Comparison of ENCODE assay signal across 8 cellular contexts in genomic region chr3:49701388-49702077, GRCh38. TPM values are rescaled to one million over a fixed set of nuclear protein-coding genes. Genes with fewer than 3 reads are reported as not detected.
DNase-seq lines count a peak whose midpoint lies in the region; ATAC-seq and TF ChIP-seq lines count a peak whose summit lies in the region.
"Had no signal": no experiment of that assay in that cellular context is flagged by ENCODE, and none has a peak within 500 bp of the region (broad histone marks: within the 10 kb centered on the region; RNA-seq: fewer than 3 reads in every experiment).

No MANE protein-coding gene starts in this region.

- H3K4me3 ChIP-seq in DOHH2 (ENCODE audit: low read length): no peak overlapping the region
- no peak overlapping the region for H3K4me3 ChIP-seq in Panc1 (ENCODE audit: low read depth in 2 of 2, low read length in 2 of 2)
- H3K4me3 ChIP-seq: uterus had no signal

- H3F3A ChIP-seq in DOHH2 (ENCODE audit: control insufficient read depth, insufficient read depth): no peaks in the 10 kb centered on the region

- DNase-seq in Panc1 (ENCODE audit: low read depth, low spot score) (no peak), left lobe of liver (ENCODE audit: low spot score) (no peak)
- DNase-seq: NCI-H524 treated with DMSO at 0.1 percent for 48 hours, uterus had no signal

- no peaks in the 10 kb centered on the region for H3K27me3 ChIP-seq in DOHH2 (ENCODE audit: control insufficient read depth, low read length)
- H3K27me3 ChIP-seq in Panc1 (ENCODE audit: control insufficient read depth, insufficient read depth, low read length): no peaks in the 10 kb centered on the region
- H3K27me3 ChIP-seq: uterus had no signal

- ATAC-seq in Panc1 (no peak), left lobe of liver (peak; percentile 51), HG03045 (IDR thresholded peaks at IDR 0.05; ENCODE audit: unreplicated experiment) (no peak), GM19023 (IDR thresholded peaks at IDR 0.05; ENCODE audit: unreplicated experiment) (no peak), HG03432 (IDR thresholded peaks at IDR 0.05; ENCODE audit: unreplicated experiment) (no peak)

- H3K27ac ChIP-seq in DOHH2 (ENCODE audit: low read depth, low read length) (no peak overlapping the region), Panc1 (ENCODE audit: low read length) (no peak overlapping the region)
- H3K27ac ChIP-seq: uterus had no signal

- CTCF ChIA-PET in Panc1 (lab: Charles Lee): interaction anchor here (0.6 to 1.1 kb wide), 3 partner anchors 85 to 162 kb away, joined by 3 to 6 read pairs (median 4); partner anchors contain the start of gene IP6K1

- no TSS peak for BruUV-seq in Panc1 (replicated peaks; lab: Mats Ljungman, UMichigan)

- intact Hi-C loops in Panc1 (cut with micrococcal nuclease; ENCODE audit: unreplicated experiment): no loop called here

- no peaks in the 10 kb centered on the region for H3K9me2 ChIP-seq in DOHH2 (replicated peaks; ENCODE audit: control insufficient read depth, low read length)

- TF ChIP-seq CTCF in DOHH2 (IDR thresholded peaks at IDR 0.05; ENCODE audit: low read depth, low read length, poor library complexity, severe bottlenecking) (peak; percentile 52), Panc1 (IDR thresholded peaks at IDR 0.05) (peak; percentile 61)

- H3K4me1 ChIP-seq in DOHH2 (ENCODE audit: control insufficient read depth, low read length) (no peaks in the 10 kb centered on the region), Panc1 (ENCODE audit: control insufficient read depth, insufficient read depth, low read length) (no peaks in the 10 kb centered on the region)
- H3K4me1 ChIP-seq: uterus had no signal

- no peaks in the 10 kb centered on the region for H4K20me1 ChIP-seq in DOHH2 (ENCODE audit: control insufficient read depth, insufficient read depth, low read depth, low read length)

- H3K9me3 ChIP-seq in DOHH2 (ENCODE audit: control insufficient read depth, insufficient read depth, low read length): no peaks in the 10 kb centered on the region
- H3K9me3 ChIP-seq in Panc1 (ENCODE audit: control insufficient read depth, insufficient read depth, low read depth, low read length): no peaks in the 10 kb centered on the region
- H3K9me3 ChIP-seq: uterus had no signal

- H3K79me2 ChIP-seq in DOHH2 (ENCODE audit: control insufficient read depth, low read length): no peaks in the 10 kb centered on the region

- H3K36me3 ChIP-seq in DOHH2 (ENCODE audit: control insufficient read depth, low read length): peaks cover 29% of the 10 kb centered on the region
- H3K36me3 ChIP-seq in Panc1 (ENCODE audit: control insufficient read depth, insufficient read depth, low read length): no peaks in the 10 kb centered on the region
- H3K36me3 ChIP-seq: uterus had no signal

- no peak overlapping the region for H3K4me2 ChIP-seq in DOHH2 (ENCODE audit: low read length)

- in situ Hi-C loops in Panc1 (cut with HindIII; ENCODE audit: low pct_unique_long_range_greater_than_20kb, low sequenced_read_pairs): no loop called here

- POLR2A ChIA-PET in Panc1 (lab: Charles Lee): no interaction called here

RNA-seq across cellular contexts. Expression of gene RNF123, which starts 12.2 kb away (rescaled TPM):
- 23.1 TPM for total RNA-seq in Panc1 (2021; ENCODE audit: unreplicated experiment)
- polyA plus RNA-seq in Panc1 (2012; ENCODE audit: insufficient read length): 31.2 TPM
- 59.4 TPM for total RNA-seq in left lobe of liver

RNA-seq across cellular contexts. Expression of gene MST1, which starts 12.3 kb away (rescaled TPM):
- total RNA-seq in Panc1 (2021; ENCODE audit: unreplicated experiment) (14.0 TPM), left lobe of liver (838 TPM)
- 19.4 TPM for polyA plus RNA-seq in Panc1 (2012; ENCODE audit: insufficient read length)

RNA-seq across cellular contexts. Expression of gene AMIGO3, which starts 18.0 kb away (rescaled TPM):
- 0.72 TPM for total RNA-seq in Panc1 (2021; ENCODE audit: unreplicated experiment)
- polyA plus RNA-seq in Panc1 (2012; ENCODE audit: insufficient read length): 4.9 TPM
- not detected for total RNA-seq in left lobe of liver
- total RNA-seq: uterus had no signal

RNA-seq across cellular contexts. Expression of gene GMPPB, which starts 22.2 kb away (rescaled TPM):
- total RNA-seq in Panc1 (2021; ENCODE audit: unreplicated experiment): 28.4 TPM
- polyA plus RNA-seq in Panc1 (2012; ENCODE audit: insufficient read length): 29.6 TPM
- total RNA-seq in left lobe of liver: 38.0 TPM

RNA-seq across cellular contexts. Expression of gene APEH, which starts 27.4 kb away (rescaled TPM):
- total RNA-seq in Panc1 (2021; ENCODE audit: unreplicated experiment): 131 TPM
- 169 TPM for polyA plus RNA-seq in Panc1 (2012; ENCODE audit: insufficient read length)
- total RNA-seq in left lobe of liver: 74.4 TPM

Comparison
In these comparisons a context has a peak if more than half of its experiments do, and no peak if none do; other contexts are left out.
1. RNA of gene MST1, which starts 12.3 kb away (total RNA-seq): 838 TPM in left lobe of liver (single experiment); 14.0 TPM in Panc1 (single experiment); every median in the first group is over 10 times any median in the second.